1 cellular context compared by ENCODE assay signal in the genomic region with DNA sequence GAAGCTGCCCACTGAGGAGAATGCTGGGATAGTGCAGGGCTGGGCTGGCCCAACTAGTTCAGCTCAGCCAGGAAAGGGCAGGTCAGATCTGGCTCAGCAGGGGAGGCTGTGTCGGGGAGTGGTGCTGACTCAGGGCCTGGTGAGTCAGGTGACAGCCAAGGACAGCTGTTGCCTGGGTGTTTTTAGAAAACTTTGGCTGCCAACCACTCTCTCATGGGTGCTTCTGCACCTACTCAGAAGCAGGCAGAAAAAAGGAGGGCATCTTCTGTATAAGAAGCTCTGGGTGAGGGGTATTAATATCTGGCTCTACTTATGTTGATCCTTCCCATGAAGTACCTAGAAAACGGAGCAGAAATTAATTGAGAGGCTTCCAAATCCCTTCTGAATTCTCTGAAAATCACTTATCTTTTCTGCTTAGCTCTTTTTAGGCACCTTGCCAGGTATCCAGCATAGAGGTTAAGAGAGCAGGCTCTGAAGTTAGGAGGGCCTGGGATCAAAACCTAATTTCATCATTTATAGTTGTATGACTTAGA.
TF ChIP-seq lines count a peak whose summit lies in the region.

No MANE protein-coding gene starts in this region.

TF ChIP-seq in HCT116, 20 proteins besides CTCF, POLR2A, EP300 and RAD21 (continued from another document):
- peak; percentile 57 for TF ChIP-seq FOSL1 (IDR thresholded peaks at IDR 0.05; ENCODE audit: low read depth)
- no peak for TF ChIP-seq EZH2phosphoT487 (IDR thresholded peaks at IDR 0.05; ENCODE audit: borderline replicate concordance)
- no peak for TF ChIP-seq ZFX (IDR thresholded peaks at IDR 0.05)
- no peak for TF ChIP-seq CBX3 (IDR thresholded peaks at IDR 0.05; ENCODE audit: low read depth)
- no peak for TF ChIP-seq SRF (IDR thresholded peaks at IDR 0.05; ENCODE audit: low read depth)
- TF ChIP-seq, protein P1, sequence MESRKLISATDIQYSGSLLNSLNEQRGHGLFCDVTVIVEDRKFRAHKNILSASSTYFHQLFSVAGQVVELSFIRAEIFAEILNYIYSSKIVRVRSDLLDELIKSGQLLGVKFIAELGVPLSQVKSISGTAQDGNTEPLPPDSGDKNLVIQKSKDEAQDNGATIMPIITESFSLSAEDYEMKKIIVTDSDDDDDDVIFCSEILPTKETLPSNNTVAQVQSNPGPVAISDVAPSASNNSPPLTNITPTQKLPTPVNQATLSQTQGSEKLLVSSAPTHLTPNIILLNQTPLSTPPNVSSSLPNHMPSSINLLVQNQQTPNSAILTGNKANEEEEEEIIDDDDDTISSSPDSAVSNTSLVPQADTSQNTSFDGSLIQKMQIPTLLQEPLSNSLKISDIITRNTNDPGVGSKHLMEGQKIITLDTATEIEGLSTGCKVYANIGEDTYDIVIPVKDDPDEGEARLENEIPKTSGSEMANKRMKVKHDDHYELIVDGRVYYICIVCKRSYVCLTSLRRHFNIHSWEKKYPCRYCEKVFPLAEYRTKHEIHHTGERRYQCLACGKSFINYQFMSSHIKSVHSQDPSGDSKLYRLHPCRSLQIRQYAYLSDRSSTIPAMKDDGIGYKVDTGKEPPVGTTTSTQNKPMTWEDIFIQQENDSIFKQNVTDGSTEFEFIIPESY (IDR thresholded peaks at IDR 0.05; ENCODE audit: extremely low read depth, insufficient replicate concordance, low read length): no peak
